Comparison of ENCODE assay signal across 1 cellular context in genomic region chr9:14136646-14137370, GRCh38.
TF ChIP-seq lines count a peak whose summit lies in the region.

No MANE protein-coding gene starts in this region.

TF ChIP-seq in HEK293, 187 proteins besides CTCF, POLR2A, EP300 and RAD21 (continued from another document and continues in another):
- TF ChIP-seq ZNF704 (tag by site-specific recombination; IDR thresholded peaks at IDR 0.05) (no peak), ZBTB44 (tag by site-specific recombination; IDR thresholded peaks at IDR 0.05) (peak; percentile 98), GFI1B (tag by site-specific recombination; IDR thresholded peaks at IDR 0.05) (peak; percentile 70; the same call in 1 of the 2 replicates), ZNF391 (tag by site-specific recombination; IDR thresholded peaks at IDR 0.05; ENCODE audit: borderline replicate concordance, low read depth) (no peak), RBAK (tag by site-specific recombination; IDR thresholded peaks at IDR 0.05) (no peak), ZNF114 (tag by site-specific recombination; IDR thresholded peaks at IDR 0.05) (no peak), HOXD13 (CRISPR knock-in tag; IDR thresholded peaks at IDR 0.05; ENCODE audit: borderline replicate concordance) (no peak), ZNF473 (tag by site-specific recombination; IDR thresholded peaks at IDR 0.05) (no peak), ZNF830 (tag by site-specific recombination; IDR thresholded peaks at IDR 0.05; ENCODE audit: low read depth) (no peak), ZNF157 (tag by site-specific recombination; IDR thresholded peaks at IDR 0.05) (no peak), EGR2 (tag by site-specific recombination; IDR thresholded peaks at IDR 0.05; ENCODE audit: low read depth) (no peak), YY1 (tag by site-specific recombination; IDR thresholded peaks at IDR 0.05) (no peak), ZNF610 (tag by site-specific recombination; IDR thresholded peaks at IDR 0.05; ENCODE audit: borderline replicate concordance) (no peak), ZNF138 (tag by site-specific recombination; IDR thresholded peaks at IDR 0.05; ENCODE audit: borderline replicate concordance) (no peak), ZNF302 (tag by site-specific recombination; IDR thresholded peaks at IDR 0.05; ENCODE audit: low read depth) (no peak), ZNF768 (tag by site-specific recombination; IDR thresholded peaks at IDR 0.05) (no peak), ZFHX2 (tag by site-specific recombination; conservative IDR thresholded peaks at IDR 0.05) (no peak), ZNF175 (tag by site-specific recombination; IDR thresholded peaks at IDR 0.05) (no peak), ZNF404 (tag by site-specific recombination; IDR thresholded peaks at IDR 0.05) (no peak), ZNF239 (tag by site-specific recombination; IDR thresholded peaks at IDR 0.05) (no peak), ZNF555 (tag by site-specific recombination; conservative IDR thresholded peaks at IDR 0.05) (no peak), ZNF280D (tag by site-specific recombination; IDR thresholded peaks at IDR 0.05) (no peak), ZNF362 (tag by site-specific recombination; IDR thresholded peaks at IDR 0.05) (0 out of 2 replicates have a peak, but pooled peaks have one; percentile 24), ZNF248 (tag by site-specific recombination; IDR thresholded peaks at IDR 0.05) (no peak), ZBTB48 (tag by site-specific recombination; IDR thresholded peaks at IDR 0.05) (no peak), ZNF692 (tag by site-specific recombination; IDR thresholded peaks at IDR 0.05) (no peak), ZNF518A (tag by site-specific recombination; conservative IDR thresholded peaks at IDR 0.05; ENCODE audit: low read depth) (no peak), SALL2 (tag by site-specific recombination; IDR thresholded peaks at IDR 0.05; ENCODE audit: borderline replicate concordance) (no peak), GLIS1 (tag by site-specific recombination; IDR thresholded peaks at IDR 0.05) (no peak), ZNF701 (tag by site-specific recombination; IDR thresholded peaks at IDR 0.05) (no peak), ZNF645 (tag by site-specific recombination; IDR thresholded peaks at IDR 0.05) (no peak), PRDM1 (tag by site-specific recombination; IDR thresholded peaks at IDR 0.05) (no peak), ZFP69B (tag by site-specific recombination; IDR thresholded peaks at IDR 0.05) (no peak), ZNF707 (tag by site-specific recombination; IDR thresholded peaks at IDR 0.05) (no peak), ZNF513 (tag by site-specific recombination; IDR thresholded peaks at IDR 0.05) (no peak), ZNF514 (tag by site-specific recombination; IDR thresholded peaks at IDR 0.05) (no peak), ZNF580 (tag by site-specific recombination; IDR thresholded peaks at IDR 0.05) (no peak), ZNF221 (tag by site-specific recombination; IDR thresholded peaks at IDR 0.05; ENCODE audit: borderline replicate concordance) (no peak), ZNF354C (tag by site-specific recombination; IDR thresholded peaks at IDR 0.05; ENCODE audit: borderline replicate concordance, low read depth) (no peak), ZBTB49 (tag by site-specific recombination; IDR thresholded peaks at IDR 0.05; ENCODE audit: low read depth) (no peak), ATF2 (tag by site-specific recombination; IDR thresholded peaks at IDR 0.05; ENCODE audit: low read depth) (no peak), ZNF521 (tag by site-specific recombination; IDR thresholded peaks at IDR 0.05) (no peak)
